In the genomic region with DNA sequence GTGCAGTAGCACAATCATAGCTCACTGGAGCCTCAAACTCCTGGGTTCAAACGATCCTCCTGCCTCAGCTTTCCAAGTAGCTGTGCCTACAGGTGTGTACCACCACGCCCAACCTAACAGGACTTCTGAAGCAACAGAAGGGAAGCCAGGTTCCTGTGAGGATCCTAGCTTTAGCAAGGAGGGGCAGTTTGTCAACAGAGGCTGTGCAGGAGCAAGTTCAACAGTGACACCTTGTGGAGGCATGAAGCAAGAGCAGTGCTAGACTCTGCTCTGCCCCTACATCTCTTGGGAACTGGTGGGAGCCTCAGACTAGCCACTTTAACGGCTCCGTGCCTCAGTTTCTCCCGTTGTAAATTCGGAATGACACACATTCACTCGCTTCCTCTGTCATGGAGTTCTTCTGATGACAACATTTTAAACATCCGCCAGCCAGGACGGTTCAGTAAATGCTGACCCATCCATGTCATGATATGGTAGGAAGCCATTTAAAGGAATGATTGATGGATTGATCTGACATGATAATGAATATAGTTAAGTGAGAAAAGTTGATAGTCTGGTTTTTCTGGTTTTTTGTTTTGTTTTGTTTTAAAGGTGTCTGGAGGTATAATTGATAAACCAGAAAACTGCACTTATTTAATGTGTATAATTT, we compare ENCODE assay signal across 1 cellular context.
TF ChIP-seq lines count a peak whose summit lies in the region.

No MANE protein-coding gene starts in this region.

TF ChIP-seq in HepG2, 621 proteins besides CTCF, POLR2A, EP300 and RAD21 (continued from another document):
- no peak for TF ChIP-seq ZNF547 (CRISPR knock-in tag; IDR thresholded peaks at IDR 0.05)
- no peak for TF ChIP-seq ZNF780A (CRISPR knock-in tag; IDR thresholded peaks at IDR 0.05)
- TF ChIP-seq, protein P1, sequence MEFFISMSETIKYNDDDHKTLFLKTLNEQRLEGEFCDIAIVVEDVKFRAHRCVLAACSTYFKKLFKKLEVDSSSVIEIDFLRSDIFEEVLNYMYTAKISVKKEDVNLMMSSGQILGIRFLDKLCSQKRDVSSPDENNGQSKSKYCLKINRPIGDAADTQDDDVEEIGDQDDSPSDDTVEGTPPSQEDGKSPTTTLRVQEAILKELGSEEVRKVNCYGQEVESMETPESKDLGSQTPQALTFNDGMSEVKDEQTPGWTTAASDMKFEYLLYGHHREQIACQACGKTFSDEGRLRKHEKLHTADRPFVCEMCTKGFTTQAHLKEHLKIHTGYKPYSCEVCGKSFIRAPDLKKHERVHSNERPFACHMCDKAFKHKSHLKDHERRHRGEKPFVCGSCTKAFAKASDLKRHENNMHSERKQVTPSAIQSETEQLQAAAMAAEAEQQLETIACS (CRISPR knock-in tag; IDR thresholded peaks at IDR 0.05): no peak
- TF ChIP-seq, protein P2, sequence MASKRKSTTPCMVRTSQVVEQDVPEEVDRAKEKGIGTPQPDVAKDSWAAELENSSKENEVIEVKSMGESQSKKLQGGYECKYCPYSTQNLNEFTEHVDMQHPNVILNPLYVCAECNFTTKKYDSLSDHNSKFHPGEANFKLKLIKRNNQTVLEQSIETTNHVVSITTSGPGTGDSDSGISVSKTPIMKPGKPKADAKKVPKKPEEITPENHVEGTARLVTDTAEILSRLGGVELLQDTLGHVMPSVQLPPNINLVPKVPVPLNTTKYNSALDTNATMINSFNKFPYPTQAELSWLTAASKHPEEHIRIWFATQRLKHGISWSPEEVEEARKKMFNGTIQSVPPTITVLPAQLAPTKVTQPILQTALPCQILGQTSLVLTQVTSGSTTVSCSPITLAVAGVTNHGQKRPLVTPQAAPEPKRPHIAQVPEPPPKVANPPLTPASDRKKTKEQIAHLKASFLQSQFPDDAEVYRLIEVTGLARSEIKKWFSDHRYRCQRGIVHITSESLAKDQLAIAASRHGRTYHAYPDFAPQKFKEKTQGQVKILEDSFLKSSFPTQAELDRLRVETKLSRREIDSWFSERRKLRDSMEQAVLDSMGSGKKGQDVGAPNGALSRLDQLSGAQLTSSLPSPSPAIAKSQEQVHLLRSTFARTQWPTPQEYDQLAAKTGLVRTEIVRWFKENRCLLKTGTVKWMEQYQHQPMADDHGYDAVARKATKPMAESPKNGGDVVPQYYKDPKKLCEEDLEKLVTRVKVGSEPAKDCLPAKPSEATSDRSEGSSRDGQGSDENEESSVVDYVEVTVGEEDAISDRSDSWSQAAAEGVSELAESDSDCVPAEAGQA (IDR thresholded peaks at IDR 0.05; ENCODE audit: low read depth): no peak
- TF ChIP-seq, protein P2 (CRISPR knock-in tag; IDR thresholded peaks at IDR 0.05; ENCODE audit: borderline replicate concordance): no peak
- no peak for TF ChIP-seq ZNF605 (CRISPR knock-in tag; IDR thresholded peaks at IDR 0.05)
- TF ChIP-seq ZMYM3 (CRISPR knock-in tag; IDR thresholded peaks at IDR 0.05): 0 out of 2 replicates have a peak, but pooled peaks have one; percentile 41
- no peak for TF ChIP-seq TBL1XR1 (IDR thresholded peaks at IDR 0.05; ENCODE audit: borderline replicate concordance, low read length, partially characterized antibody)
- no peak for TF ChIP-seq RBM39 (IDR thresholded peaks at IDR 0.05; ENCODE audit: low read depth, low read length, poor library complexity, severe bottlenecking)
- 0 out of 2 replicates have a peak, but pooled peaks have one; percentile 37 for TF ChIP-seq ADNP (CRISPR knock-in tag; IDR thresholded peaks at IDR 0.05)
- TF ChIP-seq EZH2 (conservative IDR thresholded peaks at IDR 0.05; ENCODE audit: low read depth, low read length): no peak
- no peak for TF ChIP-seq ZNF530 (CRISPR knock-in tag; IDR thresholded peaks at IDR 0.05; ENCODE audit: low read depth)
- TF ChIP-seq ZNF781 (CRISPR knock-in tag; IDR thresholded peaks at IDR 0.05; ENCODE audit: borderline replicate concordance, not compliant biosample characterization): no peak
- TF ChIP-seq ZNF562 (CRISPR knock-in tag; IDR thresholded peaks at IDR 0.05; ENCODE audit: borderline replicate concordance): no peak
- TF ChIP-seq ELF3 (CRISPR knock-in tag; IDR thresholded peaks at IDR 0.05): no peak
- TF ChIP-seq, protein P3, sequence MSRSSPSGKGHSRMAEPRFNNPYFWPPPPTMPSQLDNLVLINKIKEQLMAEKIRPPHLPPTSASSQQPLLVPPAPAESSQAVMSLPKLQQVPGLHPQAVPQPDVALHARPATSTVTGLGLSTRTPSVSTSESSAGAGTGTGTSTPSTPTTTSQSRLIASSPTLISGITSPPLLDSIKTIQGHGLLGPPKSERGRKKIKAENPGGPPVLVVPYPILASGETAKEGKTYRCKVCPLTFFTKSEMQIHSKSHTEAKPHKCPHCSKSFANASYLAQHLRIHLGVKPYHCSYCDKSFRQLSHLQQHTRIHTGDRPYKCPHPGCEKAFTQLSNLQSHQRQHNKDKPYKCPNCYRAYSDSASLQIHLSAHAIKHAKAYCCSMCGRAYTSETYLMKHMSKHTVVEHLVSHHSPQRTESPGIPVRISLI (CRISPR knock-in tag; IDR thresholded peaks at IDR 0.05; ENCODE audit: borderline replicate concordance): no peak
- no peak for TF ChIP-seq ZNF776 (CRISPR knock-in tag; IDR thresholded peaks at IDR 0.05)
- TF ChIP-seq PHB2 (IDR thresholded peaks at IDR 0.05; ENCODE audit: partially characterized antibody): no peak
- TF ChIP-seq, protein P4, sequence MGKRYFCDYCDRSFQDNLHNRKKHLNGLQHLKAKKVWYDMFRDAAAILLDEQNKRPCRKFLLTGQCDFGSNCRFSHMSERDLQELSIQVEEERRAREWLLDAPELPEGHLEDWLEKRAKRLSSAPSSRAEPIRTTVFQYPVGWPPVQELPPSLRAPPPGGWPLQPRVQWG (CRISPR knock-in tag; IDR thresholded peaks at IDR 0.05; ENCODE audit: borderline replicate concordance, low read depth): no peak
- no peak for TF ChIP-seq MIER2 (CRISPR knock-in tag; IDR thresholded peaks at IDR 0.05)
- TF ChIP-seq ATF1 (CRISPR knock-in tag; IDR thresholded peaks at IDR 0.05): no peak
- no peak for TF ChIP-seq ZNF263 (CRISPR knock-in tag; IDR thresholded peaks at IDR 0.05)
- TF ChIP-seq, protein P5, sequence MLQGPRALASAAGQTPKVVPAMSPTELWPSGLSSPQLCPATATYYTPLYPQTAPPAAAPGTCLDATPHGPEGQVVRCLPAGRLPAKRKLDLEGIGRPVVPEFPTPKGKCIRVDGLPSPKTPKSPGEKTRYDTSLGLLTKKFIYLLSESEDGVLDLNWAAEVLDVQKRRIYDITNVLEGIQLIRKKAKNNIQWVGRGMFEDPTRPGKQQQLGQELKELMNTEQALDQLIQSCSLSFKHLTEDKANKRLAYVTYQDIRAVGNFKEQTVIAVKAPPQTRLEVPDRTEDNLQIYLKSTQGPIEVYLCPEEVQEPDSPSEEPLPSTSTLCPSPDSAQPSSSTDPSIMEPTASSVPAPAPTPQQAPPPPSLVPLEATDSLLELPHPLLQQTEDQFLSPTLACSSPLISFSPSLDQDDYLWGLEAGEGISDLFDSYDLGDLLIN (CRISPR knock-in tag; IDR thresholded peaks at IDR 0.05; ENCODE audit: borderline replicate concordance): no peak
- TF ChIP-seq ZNF546 (CRISPR knock-in tag; conservative IDR thresholded peaks at IDR 0.05): no peak
- TF ChIP-seq ZKSCAN8 (CRISPR knock-in tag; IDR thresholded peaks at IDR 0.05; ENCODE audit: borderline replicate concordance): no peak
- TF ChIP-seq ZNF3 (CRISPR knock-in tag; IDR thresholded peaks at IDR 0.05): no peak
- no peak for TF ChIP-seq ZNF101 (CRISPR knock-in tag; IDR thresholded peaks at IDR 0.05; ENCODE audit: borderline replicate concordance, low read depth)
- TF ChIP-seq, protein P6, sequence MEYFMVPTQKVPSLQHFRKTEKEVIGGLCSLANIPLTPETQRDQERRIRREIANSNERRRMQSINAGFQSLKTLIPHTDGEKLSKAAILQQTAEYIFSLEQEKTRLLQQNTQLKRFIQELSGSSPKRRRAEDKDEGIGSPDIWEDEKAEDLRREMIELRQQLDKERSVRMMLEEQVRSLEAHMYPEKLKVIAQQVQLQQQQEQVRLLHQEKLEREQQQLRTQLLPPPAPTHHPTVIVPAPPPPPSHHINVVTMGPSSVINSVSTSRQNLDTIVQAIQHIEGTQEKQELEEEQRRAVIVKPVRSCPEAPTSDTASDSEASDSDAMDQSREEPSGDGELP (IDR thresholded peaks at IDR 0.05; ENCODE audit: borderline replicate concordance, low read depth): no peak
- TF ChIP-seq, protein P7, sequence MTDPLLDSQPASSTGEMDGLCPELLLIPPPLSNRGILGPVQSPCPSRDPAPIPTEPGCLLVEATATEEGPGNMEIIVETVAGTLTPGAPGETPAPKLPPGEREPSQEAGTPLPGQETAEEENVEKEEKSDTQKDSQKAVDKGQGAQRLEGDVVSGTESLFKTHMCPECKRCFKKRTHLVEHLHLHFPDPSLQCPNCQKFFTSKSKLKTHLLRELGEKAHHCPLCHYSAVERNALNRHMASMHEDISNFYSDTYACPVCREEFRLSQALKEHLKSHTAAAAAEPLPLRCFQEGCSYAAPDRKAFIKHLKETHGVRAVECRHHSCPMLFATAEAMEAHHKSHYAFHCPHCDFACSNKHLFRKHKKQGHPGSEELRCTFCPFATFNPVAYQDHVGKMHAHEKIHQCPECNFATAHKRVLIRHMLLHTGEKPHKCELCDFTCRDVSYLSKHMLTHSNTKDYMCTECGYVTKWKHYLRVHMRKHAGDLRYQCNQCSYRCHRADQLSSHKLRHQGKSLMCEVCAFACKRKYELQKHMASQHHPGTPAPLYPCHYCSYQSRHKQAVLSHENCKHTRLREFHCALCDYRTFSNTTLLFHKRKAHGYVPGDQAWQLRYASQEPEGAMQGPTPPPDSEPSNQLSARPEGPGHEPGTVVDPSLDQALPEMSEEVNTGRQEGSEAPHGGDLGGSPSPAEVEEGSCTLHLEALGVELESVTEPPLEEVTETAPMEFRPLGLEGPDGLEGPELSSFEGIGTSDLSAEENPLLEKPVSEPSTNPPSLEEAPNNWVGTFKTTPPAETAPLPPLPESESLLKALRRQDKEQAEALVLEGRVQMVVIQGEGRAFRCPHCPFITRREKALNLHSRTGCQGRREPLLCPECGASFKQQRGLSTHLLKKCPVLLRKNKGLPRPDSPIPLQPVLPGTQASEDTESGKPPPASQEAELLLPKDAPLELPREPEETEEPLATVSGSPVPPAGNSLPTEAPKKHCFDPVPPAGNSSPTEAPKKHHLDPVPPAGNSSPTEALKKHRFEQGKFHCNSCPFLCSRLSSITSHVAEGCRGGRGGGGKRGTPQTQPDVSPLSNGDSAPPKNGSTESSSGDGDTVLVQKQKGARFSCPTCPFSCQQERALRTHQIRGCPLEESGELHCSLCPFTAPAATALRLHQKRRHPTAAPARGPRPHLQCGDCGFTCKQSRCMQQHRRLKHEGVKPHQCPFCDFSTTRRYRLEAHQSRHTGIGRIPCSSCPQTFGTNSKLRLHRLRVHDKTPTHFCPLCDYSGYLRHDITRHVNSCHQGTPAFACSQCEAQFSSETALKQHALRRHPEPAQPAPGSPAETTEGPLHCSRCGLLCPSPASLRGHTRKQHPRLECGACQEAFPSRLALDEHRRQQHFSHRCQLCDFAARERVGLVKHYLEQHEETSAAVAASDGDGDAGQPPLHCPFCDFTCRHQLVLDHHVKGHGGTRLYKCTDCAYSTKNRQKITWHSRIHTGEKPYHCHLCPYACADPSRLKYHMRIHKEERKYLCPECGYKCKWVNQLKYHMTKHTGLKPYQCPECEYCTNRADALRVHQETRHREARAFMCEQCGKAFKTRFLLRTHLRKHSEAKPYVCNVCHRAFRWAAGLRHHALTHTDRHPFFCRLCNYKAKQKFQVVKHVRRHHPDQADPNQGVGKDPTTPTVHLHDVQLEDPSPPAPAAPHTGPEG (CRISPR knock-in tag; IDR thresholded peaks at IDR 0.05): no peak
- no peak for TF ChIP-seq PPARG (CRISPR knock-in tag; conservative IDR thresholded peaks at IDR 0.05)
- no peak for TF ChIP-seq NFIC (IDR thresholded peaks at IDR 0.05; ENCODE audit: low read length)
- no peak for TF ChIP-seq ZBTB7B (CRISPR knock-in tag; IDR thresholded peaks at IDR 0.05)
- TF ChIP-seq SALL2 (CRISPR knock-in tag; IDR thresholded peaks at IDR 0.05): no peak
